In the genomic region with DNA sequence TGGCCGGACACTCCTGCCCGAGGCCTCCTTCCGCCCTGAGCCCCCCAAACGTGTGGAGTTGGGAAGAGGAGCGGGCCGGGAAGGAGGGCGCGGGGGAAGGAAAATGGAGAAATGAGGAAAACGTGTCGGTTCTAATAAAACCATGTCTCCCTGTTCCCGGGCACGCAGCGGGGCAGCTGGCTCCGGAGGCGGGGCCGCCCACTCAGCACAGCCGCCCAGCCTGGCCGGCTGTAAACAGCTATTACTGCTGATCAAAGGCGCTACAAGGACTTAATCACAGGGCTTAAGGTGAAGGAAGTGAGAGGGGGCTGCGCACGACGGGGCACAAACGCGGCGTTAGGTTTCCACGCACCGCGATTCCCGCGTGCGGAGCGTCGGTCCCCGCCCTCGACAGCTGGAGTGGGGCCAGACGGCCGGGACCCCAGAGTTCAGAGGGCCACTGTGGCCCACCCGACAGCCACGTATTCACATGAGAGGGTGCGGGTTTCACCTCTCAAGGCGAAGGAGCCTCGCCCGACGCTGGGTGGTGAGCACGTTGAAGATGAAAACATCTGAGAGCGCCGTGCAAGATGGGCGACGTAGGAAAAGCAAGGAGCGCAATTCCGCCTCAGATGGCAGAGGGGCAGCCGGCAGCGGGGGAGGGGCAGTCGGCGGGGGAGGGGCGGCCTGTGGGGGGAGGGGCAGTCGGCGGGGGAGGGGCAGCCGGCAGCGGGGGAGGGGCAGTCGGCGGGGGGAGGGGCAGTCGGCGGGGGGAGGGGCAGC, we compare ENCODE assay signal across 1 cellular context.
TF ChIP-seq lines count a peak whose summit lies in the region.

No MANE protein-coding gene starts in this region.

TF ChIP-seq in HepG2, 621 proteins besides CTCF, POLR2A, EP300 and RAD21 (continued from another document):
- TF ChIP-seq, protein P1, sequence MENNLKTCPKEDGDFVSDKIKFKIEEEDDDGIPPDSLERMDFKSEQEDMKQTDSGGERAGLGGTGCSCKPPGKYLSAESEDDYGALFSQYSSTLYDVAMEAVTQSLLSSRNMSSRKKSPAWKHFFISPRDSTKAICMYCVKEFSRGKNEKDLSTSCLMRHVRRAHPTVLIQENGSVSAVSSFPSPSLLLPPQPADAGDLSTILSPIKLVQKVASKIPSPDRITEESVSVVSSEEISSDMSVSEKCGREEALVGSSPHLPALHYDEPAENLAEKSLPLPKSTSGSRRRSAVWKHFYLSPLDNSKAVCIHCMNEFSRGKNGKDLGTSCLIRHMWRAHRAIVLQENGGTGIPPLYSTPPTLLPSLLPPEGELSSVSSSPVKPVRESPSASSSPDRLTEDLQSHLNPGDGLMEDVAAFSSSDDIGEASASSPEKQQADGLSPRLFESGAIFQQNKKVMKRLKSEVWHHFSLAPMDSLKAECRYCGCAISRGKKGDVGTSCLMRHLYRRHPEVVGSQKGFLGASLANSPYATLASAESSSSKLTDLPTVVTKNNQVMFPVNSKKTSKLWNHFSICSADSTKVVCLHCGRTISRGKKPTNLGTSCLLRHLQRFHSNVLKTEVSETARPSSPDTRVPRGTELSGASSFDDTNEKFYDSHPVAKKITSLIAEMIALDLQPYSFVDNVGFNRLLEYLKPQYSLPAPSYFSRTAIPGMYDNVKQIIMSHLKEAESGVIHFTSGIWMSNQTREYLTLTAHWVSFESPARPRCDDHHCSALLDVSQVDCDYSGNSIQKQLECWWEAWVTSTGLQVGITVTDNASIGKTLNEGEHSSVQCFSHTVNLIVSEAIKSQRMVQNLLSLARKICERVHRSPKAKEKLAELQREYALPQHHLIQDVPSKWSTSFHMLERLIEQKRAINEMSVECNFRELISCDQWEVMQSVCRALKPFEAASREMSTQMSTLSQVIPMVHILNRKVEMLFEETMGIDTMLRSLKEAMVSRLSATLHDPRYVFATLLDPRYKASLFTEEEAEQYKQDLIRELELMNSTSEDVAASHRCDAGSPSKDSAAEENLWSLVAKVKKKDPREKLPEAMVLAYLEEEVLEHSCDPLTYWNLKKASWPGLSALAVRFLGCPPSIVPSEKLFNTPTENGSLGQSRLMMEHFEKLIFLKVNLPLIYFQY (CRISPR knock-in tag; IDR thresholded peaks at IDR 0.05; ENCODE audit: borderline replicate concordance): no peak
- TF ChIP-seq, protein P2, sequence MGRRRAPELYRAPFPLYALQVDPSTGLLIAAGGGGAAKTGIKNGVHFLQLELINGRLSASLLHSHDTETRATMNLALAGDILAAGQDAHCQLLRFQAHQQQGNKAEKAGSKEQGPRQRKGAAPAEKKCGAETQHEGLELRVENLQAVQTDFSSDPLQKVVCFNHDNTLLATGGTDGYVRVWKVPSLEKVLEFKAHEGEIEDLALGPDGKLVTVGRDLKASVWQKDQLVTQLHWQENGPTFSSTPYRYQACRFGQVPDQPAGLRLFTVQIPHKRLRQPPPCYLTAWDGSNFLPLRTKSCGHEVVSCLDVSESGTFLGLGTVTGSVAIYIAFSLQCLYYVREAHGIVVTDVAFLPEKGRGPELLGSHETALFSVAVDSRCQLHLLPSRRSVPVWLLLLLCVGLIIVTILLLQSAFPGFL (CRISPR knock-in tag; IDR thresholded peaks at IDR 0.05): no peak
- TF ChIP-seq, protein P3, sequence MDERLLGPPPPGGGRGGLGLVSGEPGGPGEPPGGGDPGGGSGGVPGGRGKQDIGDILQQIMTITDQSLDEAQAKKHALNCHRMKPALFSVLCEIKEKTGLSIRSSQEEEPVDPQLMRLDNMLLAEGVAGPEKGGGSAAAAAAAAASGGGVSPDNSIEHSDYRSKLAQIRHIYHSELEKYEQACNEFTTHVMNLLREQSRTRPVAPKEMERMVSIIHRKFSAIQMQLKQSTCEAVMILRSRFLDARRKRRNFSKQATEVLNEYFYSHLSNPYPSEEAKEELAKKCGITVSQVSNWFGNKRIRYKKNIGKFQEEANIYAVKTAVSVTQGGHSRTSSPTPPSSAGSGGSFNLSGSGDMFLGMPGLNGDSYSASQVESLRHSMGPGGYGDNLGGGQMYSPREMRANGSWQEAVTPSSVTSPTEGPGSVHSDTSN (CRISPR knock-in tag; IDR thresholded peaks at IDR 0.05): no peak
